Comparison of ENCODE assay signal across 1 cellular context in genomic region chr12:102883204-102883799, GRCh38.
TF ChIP-seq lines count a peak whose summit lies in the region.

No MANE protein-coding gene starts in this region.

TF ChIP-seq in HepG2, 621 proteins besides CTCF, POLR2A, EP300 and RAD21 (continued from another document and continues in another):
- TF ChIP-seq KIAA2018 (CRISPR knock-in tag; IDR thresholded peaks at IDR 0.05; ENCODE audit: borderline replicate concordance) = no peak
- no peak for TF ChIP-seq ZNF292 (CRISPR knock-in tag; IDR thresholded peaks at IDR 0.05; ENCODE audit: borderline replicate concordance, low read depth)
- TF ChIP-seq ZHX2 (IDR thresholded peaks at IDR 0.05; ENCODE audit: low read depth) = no peak
- no peak for TF ChIP-seq ZHX2 (CRISPR knock-in tag; IDR thresholded peaks at IDR 0.05; ENCODE audit: borderline replicate concordance)
- no peak for TF ChIP-seq ETV5 (CRISPR knock-in tag; IDR thresholded peaks at IDR 0.05; ENCODE audit: borderline replicate concordance)
- TF ChIP-seq ZBTB49 (CRISPR knock-in tag; IDR thresholded peaks at IDR 0.05; ENCODE audit: borderline replicate concordance) = no peak
- TF ChIP-seq SNAPC2 (CRISPR knock-in tag; IDR thresholded peaks at IDR 0.05) = no peak
- no peak for TF ChIP-seq ZNF569 (CRISPR knock-in tag; IDR thresholded peaks at IDR 0.05; ENCODE audit: borderline replicate concordance)
- TF ChIP-seq ATF6 (CRISPR knock-in tag; conservative IDR thresholded peaks at IDR 0.05) = no peak
- peak; percentile 45; the same call in 1 of the 2 replicates for TF ChIP-seq FOSL2 (CRISPR knock-in tag; IDR thresholded peaks at IDR 0.05)
- TF ChIP-seq ARID5B (CRISPR knock-in tag; IDR thresholded peaks at IDR 0.05) = peak; percentile 58; the same call in 1 of the 2 replicates
- TF ChIP-seq ZNF839 (CRISPR knock-in tag; IDR thresholded peaks at IDR 0.05; ENCODE audit: borderline replicate concordance) = no peak
- no peak for TF ChIP-seq MTF2 (CRISPR knock-in tag; IDR thresholded peaks at IDR 0.05; ENCODE audit: borderline replicate concordance)
- no peak for TF ChIP-seq ZNF780A (CRISPR knock-in tag; IDR thresholded peaks at IDR 0.05)
- no peak for TF ChIP-seq GABPB1 (CRISPR knock-in tag; IDR thresholded peaks at IDR 0.05)
- TF ChIP-seq ZNF580 (CRISPR knock-in tag; IDR thresholded peaks at IDR 0.05; ENCODE audit: borderline replicate concordance, low read depth) = 0 out of 2 replicates have a peak, but pooled peaks have one; percentile 42
- no peak for TF ChIP-seq CBX1 (IDR thresholded peaks at IDR 0.05; ENCODE audit: low read depth)
- no peak for TF ChIP-seq DPF2 (CRISPR knock-in tag; IDR thresholded peaks at IDR 0.05; ENCODE audit: borderline replicate concordance, low read depth)
- no peak for TF ChIP-seq ATF7 (IDR thresholded peaks at IDR 0.05)
- TF ChIP-seq ATF7 (CRISPR knock-in tag; IDR thresholded peaks at IDR 0.05) = no peak
- TF ChIP-seq ZNF883 (CRISPR knock-in tag; IDR thresholded peaks at IDR 0.05; ENCODE audit: not compliant biosample characterization) = no peak
- TF ChIP-seq PRDM10 (CRISPR knock-in tag; IDR thresholded peaks at IDR 0.05; ENCODE audit: low read depth) = no peak
